In the genomic region with DNA sequence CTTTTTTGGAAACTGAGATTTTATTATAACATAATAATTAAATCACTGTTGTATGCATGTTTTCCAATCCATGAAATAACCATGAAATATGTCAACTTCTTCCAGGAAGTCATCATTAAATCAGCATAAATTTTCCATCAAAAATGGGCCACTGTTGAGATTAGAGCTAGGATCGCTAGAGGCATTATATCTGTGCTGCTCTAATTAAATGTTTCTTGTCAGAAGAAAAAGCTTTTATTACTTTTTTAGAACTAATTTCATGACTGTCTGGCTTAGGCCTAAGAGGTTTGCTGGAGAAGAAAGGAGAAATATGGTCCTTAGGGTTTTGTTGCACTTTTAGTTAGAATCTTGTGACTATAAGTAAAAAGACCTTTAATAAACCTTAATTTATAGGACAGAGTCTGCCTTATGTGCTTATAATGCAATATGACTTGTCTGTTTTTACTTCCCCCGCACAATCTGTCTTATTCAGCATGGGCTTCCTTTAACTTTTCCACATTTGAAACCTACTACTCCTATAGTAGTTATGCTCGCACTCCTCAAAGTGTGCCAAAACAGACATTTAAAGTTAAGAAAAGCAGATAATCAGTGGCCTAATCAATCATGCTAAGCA, we compare ENCODE assay signal across 26 cellular contexts.
"Had no signal": no experiment of that assay in that cellular context is flagged by ENCODE, and none has a peak within 500 bp of the region (broad histone marks: within the 10 kb centered on the region; RNA-seq: fewer than 3 reads in every experiment).

No MANE protein-coding gene starts in this region.

- H3K27me3 Mint-ChIP-seq: activated CD4-positive, alpha-beta memory T cell treated with anti-CD3 and anti-CD28 coated beads, Interleukin-2, amount 10 ng/mL, durations not matched to agents 7 days and 5 days; activated CD4-positive, alpha-beta T cell treated with anti-CD3 and anti-CD28 coated beads for 36 hours; activated CD4-positive, alpha-beta T cell treated with anti-CD3 and anti-CD28 coated beads, Interleukin-2, amount 10 ng/mL, durations not matched to agents 7 days and 5 days; activated naive CD4-positive, alpha-beta T cell treated with anti-CD3 and anti-CD28 coated beads, Interleukin-2, amount 10 ng/mL, durations not matched to agents 7 days and 5 days; activated naive CD8-positive, alpha-beta T cell treated with anti-CD3 and anti-CD28 coated beads, Interleukin-2, amount 10 ng/mL, durations not matched to agents 7 days and 5 days; activated T-cell treated with anti-CD3 and anti-CD28 coated beads, Interleukin-2, amount 50 U/mL, for 24 hours had no signal

- H3K4me3 Mint-ChIP-seq: activated CD4-positive, alpha-beta memory T cell treated with anti-CD3 and anti-CD28 coated beads, Interleukin-2, amount 10 ng/mL, durations not matched to agents 7 days and 5 days; activated CD4-positive, alpha-beta T cell treated with anti-CD3 and anti-CD28 coated beads for 36 hours; activated CD4-positive, alpha-beta T cell treated with anti-CD3 and anti-CD28 coated beads, Interleukin-2, amount 10 ng/mL, durations not matched to agents 7 days and 5 days; activated naive CD4-positive, alpha-beta T cell treated with anti-CD3 and anti-CD28 coated beads, Interleukin-2, amount 10 ng/mL, durations not matched to agents 7 days and 5 days; activated naive CD8-positive, alpha-beta T cell treated with anti-CD3 and anti-CD28 coated beads, Interleukin-2, amount 10 ng/mL, durations not matched to agents 7 days and 5 days; activated T-cell treated with anti-CD3 and anti-CD28 coated beads, Interleukin-2, amount 50 U/mL, for 24 hours; activated T-cell treated with anti-CD3 and anti-CD28 coated beads, Interleukin-2, amount 50 U/mL, for 72 hours; brain had no signal

- ATAC-seq: activated CD4-positive, alpha-beta T cell treated with anti-CD3 and anti-CD28 coated beads for 36 hours; activated naive CD4-positive, alpha-beta T cell treated with anti-CD3 and anti-CD28 coated beads, Interleukin-2, amount 50 U/mL, for 72 hours; activated T-cell treated with anti-CD3 and anti-CD28 coated beads, Interleukin-2, amount 50 U/mL, for 72 hours; heart left ventricle had no signal

- H3K27ac Mint-ChIP-seq: activated CD4-positive, alpha-beta memory T cell treated with anti-CD3 and anti-CD28 coated beads, Interleukin-2, amount 10 ng/mL, durations not matched to agents 7 days and 5 days; activated CD4-positive, alpha-beta T cell treated with anti-CD3 and anti-CD28 coated beads for 36 hours; activated CD4-positive, alpha-beta T cell treated with anti-CD3 and anti-CD28 coated beads, Interleukin-2, amount 10 ng/mL, durations not matched to agents 7 days and 5 days; activated naive CD4-positive, alpha-beta T cell treated with anti-CD3 and anti-CD28 coated beads, Interleukin-2, amount 10 ng/mL, durations not matched to agents 7 days and 5 days; activated naive CD4-positive, alpha-beta T cell treated with anti-CD3 and anti-CD28 coated beads, Interleukin-2, amount 50 U/mL, for 72 hours; activated naive CD8-positive, alpha-beta T cell treated with anti-CD3 and anti-CD28 coated beads, Interleukin-2, amount 10 ng/mL, durations not matched to agents 7 days and 5 days; activated T-cell treated with anti-CD3 and anti-CD28 coated beads, Interleukin-2, amount 50 U/mL, for 24 hours; activated T-cell treated with anti-CD3 and anti-CD28 coated beads, Interleukin-2, amount 50 U/mL, for 72 hours had no signal

- H3K36me3 Mint-ChIP-seq: activated naive CD4-positive, alpha-beta T cell treated with anti-CD3 and anti-CD28 coated beads, Interleukin-2, amount 10 ng/mL, durations not matched to agents 7 days and 5 days; activated naive CD4-positive, alpha-beta T cell treated with anti-CD3 and anti-CD28 coated beads, Interleukin-2, amount 50 U/mL, for 72 hours; activated naive CD8-positive, alpha-beta T cell treated with anti-CD3 and anti-CD28 coated beads, Interleukin-2, amount 10 ng/mL, durations not matched to agents 7 days and 5 days; brain had no signal

- DNase-seq: activated CD4-positive, alpha-beta memory T cell treated with anti-CD3 and anti-CD28 coated beads, Interleukin-2, amount 10 ng/mL, durations not matched to agents 7 days and 5 days; activated CD4-positive, alpha-beta T cell treated with anti-CD3 and anti-CD28 coated beads for 36 hours; activated CD4-positive, alpha-beta T cell treated with anti-CD3 and anti-CD28 coated beads, Interleukin-2, amount 10 ng/mL, durations not matched to agents 7 days and 5 days; activated CD4-positive, alpha-beta T cell treated with anti-CD3 and anti-CD28 coated beads, Interleukin-2, amount 50 U/mL, for 4 hours; activated CD4-positive, CD25-positive, alpha-beta regulatory T cell; activated CD4-positive, CD25-positive, alpha-beta regulatory T cell treated with anti-CD3 and anti-CD28 coated beads, Interleukin-2, amount 50 U/mL, for 72 hours; activated CD8-positive, alpha-beta memory T cell treated with anti-CD3 and anti-CD28 coated beads, Interleukin-2, amount 50 U/mL, for 48 hours; activated gamma-delta T cell; activated naive CD4-positive, alpha-beta T cell; activated naive CD4-positive, alpha-beta T cell treated with anti-CD3 and anti-CD28 coated beads, Interleukin-2, amount 10 ng/mL, durations not matched to agents 7 days and 5 days; activated naive CD8-positive, alpha-beta T cell treated with anti-CD3 and anti-CD28 coated beads, Interleukin-2, amount 10 ng/mL, durations not matched to agents 7 days and 5 days; activated T-cell treated with anti-CD3 and anti-CD28 coated beads for 4 hours; activated T-cell treated with anti-CD3 and anti-CD28 coated beads, Interleukin-2, amount 50 U/mL, for 24 hours; activated T-cell treated with anti-CD3 and anti-CD28 coated beads, Interleukin-2, amount 50 U/mL, for 72 hours; central memory CD4-positive, alpha-beta T cell; cerebellar nuclear complex; colonic mucosa; effector CD8-positive, alpha-beta T cell; esophagus squamous epithelium; heart left ventricle; T-helper 2 cell had no signal

- H3K4me1 Mint-ChIP-seq: activated CD4-positive, alpha-beta memory T cell treated with anti-CD3 and anti-CD28 coated beads, Interleukin-2, amount 10 ng/mL, durations not matched to agents 7 days and 5 days; activated CD4-positive, alpha-beta T cell treated with anti-CD3 and anti-CD28 coated beads for 36 hours; activated CD4-positive, alpha-beta T cell treated with anti-CD3 and anti-CD28 coated beads, Interleukin-2, amount 10 ng/mL, durations not matched to agents 7 days and 5 days; activated naive CD4-positive, alpha-beta T cell treated with anti-CD3 and anti-CD28 coated beads, Interleukin-2, amount 10 ng/mL, durations not matched to agents 7 days and 5 days; activated naive CD8-positive, alpha-beta T cell treated with anti-CD3 and anti-CD28 coated beads, Interleukin-2, amount 10 ng/mL, durations not matched to agents 7 days and 5 days; brain had no signal

- FAIRE-seq: endometrium, endothelial cell of umbilical vein, frontal cortex had no signal
